In the genomic region with DNA sequence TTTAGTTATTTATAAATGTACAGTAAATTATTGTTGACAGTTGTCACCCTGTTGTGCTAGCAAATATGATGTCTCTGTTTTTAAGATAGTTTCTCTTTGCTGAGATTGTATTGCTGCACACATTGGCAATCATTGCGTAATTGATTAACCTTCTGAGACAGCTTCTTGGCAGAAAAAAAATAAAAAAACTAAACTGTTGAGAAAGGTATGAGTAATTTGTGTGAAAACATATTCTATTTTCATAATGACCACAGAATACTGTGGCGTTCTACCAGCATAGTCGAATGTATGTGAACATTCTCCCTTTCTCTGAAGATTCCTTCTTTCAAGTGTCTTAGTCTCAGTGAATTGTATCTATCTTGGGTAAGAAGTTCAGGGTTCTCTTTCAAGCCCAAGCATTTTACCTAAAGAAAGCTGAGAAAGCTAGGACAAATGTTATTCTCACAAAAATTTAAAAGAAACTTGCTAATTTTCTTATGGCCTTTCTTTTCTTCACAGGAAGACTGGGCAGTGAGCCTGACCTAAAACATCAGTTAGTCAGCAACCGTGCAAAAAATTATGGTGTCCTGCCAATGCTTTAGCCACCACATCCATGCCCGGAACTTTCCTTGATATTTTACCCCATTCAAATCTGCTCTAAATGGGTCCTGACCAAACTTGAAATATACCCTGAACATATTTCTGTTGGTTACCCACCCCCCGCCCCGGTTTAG, we compare ENCODE assay signal across 9 cellular contexts.
DNase-seq lines count a peak whose midpoint lies in the region; ATAC-seq and TF ChIP-seq lines count a peak whose summit lies in the region.
"Had no signal": no experiment of that assay in that cellular context is flagged by ENCODE, and none has a peak within 500 bp of the region (broad histone marks: within the 10 kb centered on the region; RNA-seq: fewer than 3 reads in every experiment).

No MANE protein-coding gene starts in this region.

- peak; percentile 65 for ATAC-seq in GM19025 (IDR thresholded peaks at IDR 0.05; ENCODE audit: low read depth, unreplicated experiment)
- no peak for ATAC-seq in HG02884 (IDR thresholded peaks at IDR 0.05; ENCODE audit: unreplicated experiment)
- ATAC-seq in GM21367 (IDR thresholded peaks at IDR 0.05; ENCODE audit: unreplicated experiment), result no peak
- no peak for ATAC-seq in GM19023 (IDR thresholded peaks at IDR 0.05; ENCODE audit: unreplicated experiment)

- peak overlapping the region in 12 of 21 experiments; percentile 2 to 63 (median 37) for H3K27ac ChIP-seq in skin epidermis

- H3K4me3 ChIP-seq in skin epidermis, result peak overlapping the region in 1 of 7 experiments; percentile 5

- no peak for TF ChIP-seq EP300 in Ishikawa (IDR thresholded peaks at IDR 0.05; ENCODE audit: borderline replicate concordance)

- peak; percentile 67 for DNase-seq in dermis blood vessel endothelial cell
- DNase-seq in H4 (ENCODE audit: low spot score), result no peak
- DNase-seq: occipital lobe had no signal

- no peak for TF ChIP-seq RAD21 in Ishikawa (IDR thresholded peaks at IDR 0.05; ENCODE audit: low read depth)

TF ChIP-seq in Ishikawa, 13 proteins besides CTCF, POLR2A, EP300 and RAD21:
- TF ChIP-seq, protein P1, sequence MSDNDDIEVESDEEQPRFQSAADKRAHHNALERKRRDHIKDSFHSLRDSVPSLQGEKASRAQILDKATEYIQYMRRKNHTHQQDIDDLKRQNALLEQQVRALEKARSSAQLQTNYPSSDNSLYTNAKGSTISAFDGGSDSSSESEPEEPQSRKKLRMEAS (IDR thresholded peaks at IDR 0.05), result no peak
- no peak for TF ChIP-seq NFIC (IDR thresholded peaks at IDR 0.05)
- no peak for TF ChIP-seq EGR1 (IDR thresholded peaks at IDR 0.05)
- no peak for TF ChIP-seq TEAD4 (IDR thresholded peaks at IDR 0.05)
- TF ChIP-seq ZBTB7A (IDR thresholded peaks at IDR 0.05; ENCODE audit: low read depth), result no peak
- TF ChIP-seq CEBPB (IDR thresholded peaks at IDR 0.05), result peak; percentile 82
- no peak for TF ChIP-seq YY1 (IDR thresholded peaks at IDR 0.05; ENCODE audit: low read depth)
